In genomic region chr2:140041801-140042200, GRCh38 we compare ENCODE assay signal across 3 cellular contexts.
"Had no signal": no experiment of that assay in that cellular context is flagged by ENCODE, and none has a peak within 500 bp of the region (broad histone marks: within the 10 kb centered on the region; RNA-seq: fewer than 3 reads in every experiment).

No MANE protein-coding gene starts in this region.

- ATAC-seq: GM12878 had no signal

- DNase-seq: GDM1, GF-D8 had no signal

- H3K4me3 ChIP-seq: GM12878 had no signal
